25 cellular contexts compared by ENCODE assay signal in genomic region chrX:133607419-133608348, GRCh38.
A peak's percentile ranks its signal among the peaks of the same experiment; 100 is the strongest.
DNase-seq lines count a peak whose midpoint lies in the region; ATAC-seq and TF ChIP-seq lines count a peak whose summit lies in the region.
"Had no signal": no experiment of that assay in that cellular context is flagged by ENCODE, and none has a peak within 500 bp of the region (broad histone marks: within the 10 kb centered on the region; RNA-seq: fewer than 3 reads in every experiment).

No MANE protein-coding gene starts in this region.

- H3K27ac ChIP-seq in KMS-11 (peak overlapping the region; percentile 33; the same call in 1 of the 2 replicates), ascending aorta (peak overlapping the region; percentile 57 to 62), left lung (peak overlapping the region; percentile 13 to 18), smooth muscle cell (ENCODE audit: low read depth) (peak overlapping the region; percentile 70), RWPE1 (no peak overlapping the region)
- H3K27ac ChIP-seq: brain microvascular endothelial cell, foreskin keratinocyte, neural progenitor cell, sigmoid colon, testis, uterus had no signal

- intact Hi-C loops in ascending aorta (cut with DNase I) = loop anchor here (2.0 kb wide), 1 partner anchor 195 kb away; no protein-coding TSS in a partner anchor
- intact Hi-C loops in left lung (cut with DNase I) = no loop called here

- H3K4me3 ChIP-seq in KMS-11 (IDR thresholded peaks at IDR 0.05; ENCODE audit: insufficient read depth, low read depth, low read length) (no peak overlapping the region), ascending aorta (no peak overlapping the region), left lung (no peak overlapping the region), smooth muscle cell (no peak overlapping the region)
- H3K4me3 ChIP-seq: neural progenitor cell, sigmoid colon, testis, uterus had no signal

- POLR2A ChIA-PET in RWPE1 (lab: Yijun Ruan, JAX; ENCODE audit: low non-redundant PET) = no interaction called here

- TF ChIP-seq CTCF in KMS-11 (conservative IDR thresholded peaks at IDR 0.05; ENCODE audit: low read depth, low read length) (no peak), ascending aorta (IDR thresholded peaks at IDR 0.05) (no peak), left lung (IDR thresholded peaks at IDR 0.05) (no peak), smooth muscle cell (IDR thresholded peaks at IDR 0.05; ENCODE audit: borderline replicate concordance, insufficient read depth, poor library complexity, severe bottlenecking) (no peak), RWPE1 (conservative IDR thresholded peaks at IDR 0.05; ENCODE audit: low read depth) (no peak)

- H3K4me2 ChIP-seq in KMS-11 (peak overlapping the region; percentile 45; the same call in 1 of the 2 replicates), smooth muscle cell (no peak overlapping the region)
- H3K4me2 ChIP-seq: neural progenitor cell had no signal

- H3K27me3 ChIP-seq in KMS-11 (ENCODE audit: insufficient read depth, low read depth) (no peaks in the 10 kb centered on the region), ascending aorta (no peaks in the 10 kb centered on the region), left lung (no peaks in the 10 kb centered on the region), smooth muscle cell (ENCODE audit: low read depth) (no peaks in the 10 kb centered on the region)
- H3K27me3 ChIP-seq: brain microvascular endothelial cell, foreskin keratinocyte, neural progenitor cell, sigmoid colon, testis, uterus had no signal

- CTCF ChIA-PET in RWPE1 (lab: Yijun Ruan, JAX) = no interaction called here

- H4K20me1 ChIP-seq in KMS-11 (ENCODE audit: insufficient read depth) (no peaks in the 10 kb centered on the region), smooth muscle cell (ENCODE audit: low read depth) (no peaks in the 10 kb centered on the region)

- H3K79me2 ChIP-seq in KMS-11 (ENCODE audit: insufficient read depth, low read depth) (no peaks in the 10 kb centered on the region), smooth muscle cell (ENCODE audit: low read depth) (no peaks in the 10 kb centered on the region)

- H3K9ac ChIP-seq in KMS-11 (no peak overlapping the region), smooth muscle cell (ENCODE audit: low read depth) (no peak overlapping the region)
- H3K9ac ChIP-seq: neural progenitor cell had no signal

- H3K36me3 ChIP-seq in KMS-11 (ENCODE audit: insufficient read depth) = no peaks in the 10 kb centered on the region
- no peaks in the 10 kb centered on the region for H3K36me3 ChIP-seq in ascending aorta
- H3K36me3 ChIP-seq in left lung = no peaks in the 10 kb centered on the region
- H3K36me3 ChIP-seq in smooth muscle cell (ENCODE audit: low read depth) = no peaks in the 10 kb centered on the region
- H3K36me3 ChIP-seq: brain microvascular endothelial cell, neural progenitor cell, sigmoid colon, uterus had no signal

- no peaks in the 10 kb centered on the region for H3F3A ChIP-seq in smooth muscle cell (ENCODE audit: low read depth)

- peak overlapping the region; percentile 14; the same call in 1 of the 2 replicates for H2AFZ ChIP-seq in KMS-11 (ENCODE audit: low read depth)
- H2AFZ ChIP-seq in smooth muscle cell (ENCODE audit: low read depth) = no peak overlapping the region
- H2AFZ ChIP-seq: neural progenitor cell had no signal

- WGBS in smooth muscle cell (ENCODE audit: low lambda C conversion rate) = 67% methylated on average over 5 of the region's 5 CpGs

- H3K4me1 ChIP-seq in KMS-11 (ENCODE audit: low read depth, poor library complexity, severe bottlenecking) (peaks cover 27% of the 10 kb centered on the region), ascending aorta (peaks cover 0 to 3% of the 10 kb centered on the region in 2 donors), left lung (peaks cover 8 to 15% of the 10 kb centered on the region in 2 donors), smooth muscle cell (ENCODE audit: low read depth) (no peaks in the 10 kb centered on the region)
- H3K4me1 ChIP-seq: foreskin keratinocyte, neural progenitor cell, testis, uterus had no signal

- peak; percentile 15 for ATAC-seq in left lung
- ATAC-seq: activated T-cell treated with anti-CD3 and anti-CD28 coated beads, Interleukin-2, amount 50 U/mL, for 4 hours; foreskin keratinocyte; left colon; SK-N-SH treated with all-trans-retinoic acid at 6 μM for 48 hours; T-helper 17 cell had no signal

- H3K9me3 ChIP-seq in ascending aorta = no peaks in the 10 kb centered on the region
- H3K9me3 ChIP-seq in left lung = no peaks in the 10 kb centered on the region
- no peaks in the 10 kb centered on the region for H3K9me3 ChIP-seq in smooth muscle cell (replicated peaks; ENCODE audit: low read depth)
- H3K9me3 ChIP-seq: sigmoid colon, testis, uterus had no signal

- no peak for DNase-seq in ascending aorta (ENCODE audit: low spot score in 2 of 2)
- no peak for DNase-seq in left lung
- no peak for DNase-seq in smooth muscle cell (lab: John Stamatoyannopoulos, UW; ENCODE audit: unreplicated experiment)
- no peak for DNase-seq in NCI-H1694 (lab: John Stamatoyannopoulos, UW)
- no peak for DNase-seq in RWPE1 (ENCODE audit: low spot score)
- DNase-seq in effector CD8-positive, alpha-beta T cell (lab: John Stamatoyannopoulos, UW) = no peak
- DNase-seq: activated CD4-positive, alpha-beta T cell treated with anti-CD3 and anti-CD28 coated beads for 48 hours; activated gamma-delta T cell treated with Interleukin-2 at 50 U/mL for 16 hours; activated T-cell treated with anti-CD3 and anti-CD28 coated beads, Interleukin-2, amount 50 U/mL, for 4 hours; brain microvascular endothelial cell; CD4-positive, alpha-beta memory T cell; HFFc6; left colon; NCI-H1105; NCI-H2029; NCI-H69; sigmoid colon; stimulated activated naive CD4-positive, alpha-beta T cell treated with Interleukin-2 at 50 U/mL for 16 hours; T-helper 17 cell; testis; uterus had no signal
